8 cellular contexts compared by ENCODE assay signal in genomic region chr1:110339427-110340206, GRCh38. TPM values are rescaled to one million over a fixed set of nuclear protein-coding genes. Genes with fewer than 3 reads are reported as not detected.
DNase-seq lines count a peak whose midpoint lies in the region; TF ChIP-seq lines count a peak whose summit lies in the region.

No MANE protein-coding gene starts in this region.

- H3K4me3 ChIP-seq in WI38 (ENCODE audit: low read depth, low read length) = peak overlapping the region; percentile 97

- DNase-seq in DMS79 treated with DMSO at 0.1 percent for 48 hours (lab: John Stamatoyannopoulos, UW) (peak; percentile 44), DMS79 (lab: John Stamatoyannopoulos, UW) (no peak), dedifferentiated amniotic fluid mesenchymal stem cell (ENCODE audit: extremely low spot score) (peak; percentile 17), lung microvascular endothelial cell (ENCODE audit: low read depth in 2 of 2) (peak; percentile 57 to 77), NCI-H1694 (lab: John Stamatoyannopoulos, UW) (no peak)
- DNase-seq in stimulated activated CD8-positive, alpha-beta memory T cell treated with anti-CD3 and anti-CD28 coated beads, Interleukin-2, amount 100 ng/mL, for 1 hour (ENCODE audit: low read depth in 2 of 2) = peak; percentile 16 to 36

- TF ChIP-seq CTCF in WI38 (IDR thresholded peaks at IDR 0.05; ENCODE audit: low read depth, low read length) = peak; percentile 61

- no peak for TF ChIP-seq EP300 in Ishikawa (IDR thresholded peaks at IDR 0.05; ENCODE audit: borderline replicate concordance)

- no peak for TF ChIP-seq RAD21 in Ishikawa (IDR thresholded peaks at IDR 0.05; ENCODE audit: low read depth)

TF ChIP-seq in Ishikawa, 13 proteins besides CTCF, POLR2A, EP300 and RAD21:
- peak; percentile 14; the same call in 1 of the 2 replicates for TF ChIP-seq NFIC (IDR thresholded peaks at IDR 0.05)
- TF ChIP-seq YY1 (IDR thresholded peaks at IDR 0.05; ENCODE audit: low read depth) = peak; percentile 98
- TF ChIP-seq EGR1 (IDR thresholded peaks at IDR 0.05) = peak; percentile 37; the same call in 1 of the 2 replicates
- no peak; the same call in 1 of the 2 replicates for TF ChIP-seq TCF12 (IDR thresholded peaks at IDR 0.05; ENCODE audit: low read depth)
- TF ChIP-seq TAF1 (IDR thresholded peaks at IDR 0.05; ENCODE audit: low read depth) = peak; percentile 99
- no peak for TF ChIP-seq REST (IDR thresholded peaks at IDR 0.05; ENCODE audit: low read depth)
- TF ChIP-seq USF1 (IDR thresholded peaks at IDR 0.05) = no peak
- 0 out of 2 replicates have a peak, but pooled peaks have one; percentile 16 for TF ChIP-seq MAX (IDR thresholded peaks at IDR 0.05)

RNA-seq across cellular contexts. Expression of gene RBM15, which starts 0.4 kb away (rescaled TPM):
- 18.7 and 27.4 TPM in 2 replicates for total RNA-seq in lung microvascular endothelial cell

RNA-seq across cellular contexts. Expression of gene SLC16A4, which starts 51.2 kb away (rescaled TPM):
- 0.20 and 0.65 TPM in 2 replicates for total RNA-seq in lung microvascular endothelial cell

Comparison
In these comparisons a context has a peak if more than half of its experiments do, and no peak if none do; other contexts are left out.
1. DNase-seq: peak in DMS79 treated with DMSO at 0.1 percent for 48 hours (single experiment), dedifferentiated amniotic fluid mesenchymal stem cell (single experiment), lung microvascular endothelial cell (2 of 2) and stimulated activated CD8-positive, alpha-beta memory T cell treated with anti-CD3 and anti-CD28 coated beads, Interleukin-2, amount 100 ng/mL, for 1 hour (2 of 2); none in DMS79 (single experiment) and NCI-H1694 (single experiment).